Comparison of ENCODE assay signal across 8 cellular contexts in the genomic region with DNA sequence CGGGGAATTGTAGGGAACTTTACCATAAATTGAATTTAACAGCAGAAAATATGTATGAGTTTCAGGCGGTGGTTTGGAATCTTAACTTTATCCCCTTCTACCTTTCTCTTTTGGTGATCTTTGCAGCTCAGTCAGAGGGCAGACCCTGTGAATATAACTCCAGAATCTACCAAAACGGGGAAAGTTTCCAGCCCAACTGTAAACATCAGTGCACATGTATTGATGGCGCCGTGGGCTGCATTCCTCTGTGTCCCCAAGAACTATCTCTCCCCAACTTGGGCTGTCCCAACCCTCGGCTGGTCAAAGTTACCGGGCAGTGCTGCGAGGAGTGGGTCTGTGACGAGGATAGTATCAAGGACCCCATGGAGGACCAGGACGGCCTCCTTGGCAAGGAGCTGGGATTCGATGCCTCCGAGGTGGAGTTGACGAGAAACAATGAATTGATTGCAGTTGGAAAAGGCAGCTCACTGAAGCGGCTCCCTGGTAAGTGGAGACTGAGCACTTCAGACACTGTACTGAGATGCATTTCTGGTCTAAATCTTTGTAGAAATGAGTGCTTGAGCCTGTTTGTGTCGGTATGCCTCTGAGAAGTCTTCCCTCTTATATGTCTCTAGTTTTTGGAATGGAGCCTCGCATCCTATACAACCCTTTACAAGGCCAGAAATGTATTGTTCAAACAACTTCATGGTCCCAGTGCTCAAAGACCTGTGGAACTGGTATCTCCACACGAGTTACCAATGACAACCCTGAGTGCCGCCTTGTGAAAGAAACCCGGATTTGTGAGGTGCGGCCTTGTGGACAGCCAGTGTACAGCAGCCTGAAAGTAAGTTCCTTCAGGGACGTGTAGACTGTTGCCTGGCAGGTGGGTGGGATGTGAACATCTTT. TPM values are rescaled to one million over a fixed set of nuclear protein-coding genes. Genes with fewer than 3 reads are reported as not detected.
DNase-seq lines count a peak whose midpoint lies in the region; TF ChIP-seq lines count a peak whose summit lies in the region.

No MANE protein-coding gene starts in this region.

- peaks cover 25% of the 10 kb centered on the region for H3K4me1 Mint-ChIP-seq in activated CD4-positive, alpha-beta T cell treated with anti-CD3 and anti-CD28 coated beads, Interleukin-2, amount 10 ng/mL, durations not matched to agents 24 days and 14 days
- H3K4me1 Mint-ChIP-seq in brain (peaks cover 64% of the 10 kb centered on the region), type B pancreatic cell (ENCODE audit: unreplicated experiment) (peaks cover 41% of the 10 kb centered on the region)

- peak; percentile 19 to 41 for TF ChIP-seq CTCF in brain (conservative IDR thresholded peaks at IDR 0.05)
- peak; percentile 61 for TF ChIP-seq CTCF in type B pancreatic cell (conservative IDR thresholded peaks at IDR 0.05)

- H3K4me3 Mint-ChIP-seq in activated CD4-positive, alpha-beta T cell treated with anti-CD3 and anti-CD28 coated beads, Interleukin-2, amount 10 ng/mL, durations not matched to agents 24 days and 14 days, result peak overlapping the region; percentile 87
- H3K4me3 Mint-ChIP-seq in brain (peak overlapping the region; percentile 89 to 98 (median 96)), type B pancreatic cell (peak overlapping the region; percentile 97)

- H3K27me3 Mint-ChIP-seq in activated CD4-positive, alpha-beta T cell treated with anti-CD3 and anti-CD28 coated beads, Interleukin-2, amount 10 ng/mL, durations not matched to agents 24 days and 14 days, result peaks cover 80% of the 10 kb centered on the region
- H3K27me3 Mint-ChIP-seq in brain (peaks cover 57% of the 10 kb centered on the region), type B pancreatic cell (peaks cover 55% of the 10 kb centered on the region)

- H3K36me3 Mint-ChIP-seq in activated CD4-positive, alpha-beta T cell treated with anti-CD3 and anti-CD28 coated beads, Interleukin-2, amount 10 ng/mL, durations not matched to agents 24 days and 14 days (ENCODE audit: low read depth), result no peaks in the 10 kb centered on the region
- H3K36me3 Mint-ChIP-seq in brain, result peaks cover 20% of the 10 kb centered on the region
- peaks cover 21% of the 10 kb centered on the region for H3K36me3 Mint-ChIP-seq in type B pancreatic cell

- intact Hi-C loops in activated CD4-positive, alpha-beta T cell treated with anti-CD3 and anti-CD28 coated beads, Interleukin-2, amount 10 ng/mL, durations not matched to agents 24 days and 14 days (cut with micrococcal nuclease), result loop anchor here (1.0 to 5.0 kb wide), 3 partner anchors 125 to 283 kb away; a partner anchor contains a TSS

- DNase-seq in activated CD4-positive, alpha-beta T cell treated with anti-CD3 and anti-CD28 coated beads, Interleukin-2, amount 10 ng/mL, durations not matched to agents 24 days and 14 days, result no peak
- DNase-seq in activated CD4-positive, alpha-beta T cell treated with anti-CD3 and anti-CD28 coated beads for 4 hours, result no peak
- DNase-seq in kidney glomerular epithelial cell (lab: John Stamatoyannopoulos, UW) (peak; percentile 62), type B pancreatic cell (ENCODE audit: extremely low spot score, unreplicated experiment) (no peak), hippocampal formation (lab: John Stamatoyannopoulos, UW) (no peak)
- no peak for DNase-seq in activated CD4-positive, alpha-beta T cell treated with anti-CD3 and anti-CD28 coated beads for 48 hours
- no peak for DNase-seq in activated T-cell treated with anti-CD3 and anti-CD28 coated beads, Interleukin-2, amount 50 U/mL, for 1 hour

- no peak overlapping the region for H3K27ac Mint-ChIP-seq in activated CD4-positive, alpha-beta T cell treated with anti-CD3 and anti-CD28 coated beads, Interleukin-2, amount 10 ng/mL, durations not matched to agents 24 days and 14 days
- H3K27ac Mint-ChIP-seq in brain (peak overlapping the region; percentile 91 to 97 (median 95)), type B pancreatic cell (peak overlapping the region; percentile 99)

- H3K9me3 Mint-ChIP-seq in activated CD4-positive, alpha-beta T cell treated with anti-CD3 and anti-CD28 coated beads, Interleukin-2, amount 10 ng/mL, durations not matched to agents 24 days and 14 days, result no peaks in the 10 kb centered on the region
- H3K9me3 Mint-ChIP-seq in brain, result peaks cover 0 to 6% (median 0%) of the 10 kb centered on the region in 5 experiments
- H3K9me3 Mint-ChIP-seq in type B pancreatic cell, result no peaks in the 10 kb centered on the region

RNA-seq across cellular contexts. Expression of a gene that starts 1.5 kb away (rescaled TPM):
- 0.14 and 0.21 TPM in 2 replicates for total RNA-seq in activated CD4-positive, alpha-beta T cell treated with anti-CD3 and anti-CD28 coated beads, Interleukin-2, amount 10 ng/mL, durations not matched to agents 24 days and 14 days
- polyA plus RNA-seq in brain (ENCODE audit: insufficient read depth, low read depth, low replicate concordance), result 8.7 TPM
- total RNA-seq in type B pancreatic cell (ENCODE audit: low replicate concordance), result 53.7 and 136 TPM in 2 replicates

Comparison
In these comparisons a context has a peak if more than half of its experiments do, and no peak if none do; other contexts are left out.
1. RNA of a gene that starts 1.5 kb away (total RNA-seq): 53.7 to 136 TPM in type B pancreatic cell; 0.14 to 0.21 TPM in activated CD4-positive, alpha-beta T cell treated with anti-CD3 and anti-CD28 coated beads, Interleukin-2, amount 10 ng/mL, durations not matched to agents 24 days and 14 days; every median in the first group is over 10 times any median in the second.
2. Peak in every context shown above with its lines, with median percentiles within 50 percentile points of each other: H3K4me3 Mint-ChIP-seq.